In the genomic region with DNA sequence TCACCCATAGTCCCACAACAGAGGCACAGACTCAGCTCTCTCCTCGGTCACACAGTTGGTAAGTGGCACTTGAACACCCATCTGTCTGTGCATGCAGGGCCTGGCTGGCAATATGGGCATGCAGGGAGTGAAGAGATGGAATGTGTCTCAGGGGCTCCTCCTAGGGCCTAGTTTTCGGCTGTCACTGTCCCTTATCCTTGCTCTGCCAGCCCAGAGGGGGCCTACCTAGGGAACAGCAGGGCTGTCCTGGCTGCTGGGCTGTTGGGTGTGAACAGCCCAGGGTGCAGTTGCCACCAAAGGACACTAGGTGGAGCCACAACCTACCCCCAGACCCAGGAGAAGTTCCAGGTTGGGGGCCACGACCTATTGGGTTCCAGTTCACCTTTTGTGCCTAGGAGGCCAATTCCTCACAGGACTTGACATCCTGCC, we compare ENCODE assay signal across 8 cellular contexts. TPM values are rescaled to one million over a fixed set of nuclear protein-coding genes. Genes with fewer than 3 reads are reported as not detected.
DNase-seq lines count a peak whose midpoint lies in the region; ATAC-seq, FAIRE-seq and TF ChIP-seq lines count a peak whose summit lies in the region.
"Not testable (repeated sequence)": the region's sequence is repeated elsewhere in the genome, so short reads cannot be mapped to it uniquely, and the experiment has no call there.

No MANE protein-coding gene starts in this region.

- TF ChIP-seq POLR2A in sigmoid colon (IDR thresholded peaks at IDR 0.05), result not testable (repeated sequence)

- peak; percentile 44 for ATAC-seq in HG03521 (IDR thresholded peaks at IDR 0.05; ENCODE audit: unreplicated experiment)
- ATAC-seq in RWPE2 (ENCODE audit: low read depth), result peak; percentile 61

- peak; percentile 41 for TF ChIP-seq CTCF in AG04450 (IDR thresholded peaks at IDR 0.05; ENCODE audit: low read depth, low read length)
- TF ChIP-seq CTCF in RWPE2 (IDR thresholded peaks at IDR 0.05; ENCODE audit: poor library complexity, severe bottlenecking), result not testable (repeated sequence)
- TF ChIP-seq CTCF in kidney epithelial cell (IDR thresholded peaks at IDR 0.05; ENCODE audit: insufficient read depth, low read length, poor library complexity, severe bottlenecking), result peak; percentile 42
- TF ChIP-seq CTCF in sigmoid colon (IDR thresholded peaks at IDR 0.05), result peak in 3 of 4 experiments; percentile 10 to 74 (median 43)

- intact Hi-C loops in sigmoid colon (cut with DNase I), result not testable (repeated sequence)

- FAIRE-seq in GM19239 (lab: Jason Lieb, UNC), result peak; percentile 76

- not testable (repeated sequence) for H3K4me1 ChIP-seq in RWPE2 (ENCODE audit: insufficient read depth, poor library complexity, severe bottlenecking); sigmoid colon

- not testable (repeated sequence) for H3K27me3 ChIP-seq in AG04450 (ENCODE audit: control insufficient read depth, insufficient read depth, low read length); RWPE2 (ENCODE audit: insufficient read depth, poor library complexity, severe bottlenecking); kidney epithelial cell (ENCODE audit: control insufficient read depth, insufficient read depth, low read length)
- H3K27me3 ChIP-seq in sigmoid colon, result peaks cover 0 to 11% (median 9%) of the 10 kb centered on the region in 3 donors

- H3K27ac ChIP-seq in AG04450 (ENCODE audit: low read depth, low read length); RWPE2 (ENCODE audit: poor library complexity, severe bottlenecking); sigmoid colon: not testable (repeated sequence)

- POLR2A ChIA-PET in AG04450 (lab: Yijun Ruan, JAX), result not testable (repeated sequence)

- not testable (repeated sequence) for TF ChIP-seq EP300 in sigmoid colon (IDR thresholded peaks at IDR 0.05)

- not testable (repeated sequence) for H3K9me3 ChIP-seq in AG04450 (ENCODE audit: control insufficient read depth, insufficient read depth, low read length); RWPE2 (ENCODE audit: severe bottlenecking); sigmoid colon

- H3K36me3 ChIP-seq in RWPE2 (ENCODE audit: low read depth); kidney epithelial cell (ENCODE audit: control insufficient read depth, insufficient read depth, low read length); sigmoid colon: not testable (repeated sequence)

- CTCF ChIA-PET in AG04450 (lab: Charles Lee), result interaction anchor here (0.7 to 1.2 kb wide), 8 partner anchors 8 to 190 kb away, joined by 3 to 6 read pairs (median 3); partner anchors contain the start of gene NBPF1

- WGBS in sigmoid colon, 2 donors, result 28 to 31% methylated on average over 3 of the region's 3 CpGs

- H3K4me3 ChIP-seq in AG04450 (ENCODE audit: low read depth, low read length); RWPE2 (ENCODE audit: severe bottlenecking); kidney epithelial cell (ENCODE audit: low read depth, low read length); sigmoid colon: not testable (repeated sequence)

- not testable (repeated sequence) for DNase-seq in AG04450 (ENCODE audit: low read depth, low spot score); GM19239 (ENCODE audit: insufficient read length, low spot score); RWPE2 (ENCODE audit: low spot score); kidney epithelial cell (ENCODE audit: low read depth); sigmoid colon
- DNase-seq in activated T-cell treated with anti-CD3 and anti-CD28 coated beads, Interleukin-2, amount 50 U/mL, for 1 hour, result peak; percentile 71
- DNase-seq in effector CD4-positive, alpha-beta T cell, result peak; percentile 64

RNA-seq across cellular contexts. Expression of gene RNU1-4, which starts 30.6 kb away (rescaled TPM):
- polyA plus RNA-seq in AG04450 (2011; rRNA removed) (under 0.01 TPM in 1 of 2 replicates, not detected in the other), sigmoid colon (not detected)
- 32,191 and 46,154 TPM in 2 replicates for polyA minus RNA-seq in AG04450 (2011; rRNA and poly(A)+ RNA removed)
- total RNA-seq in kidney epithelial cell (under 0.01 TPM in 2 replicates), sigmoid colon (under 1 TPM; under 0.01 TPM)

RNA-seq across cellular contexts. Expression of gene RNU1-3, which starts 42.9 kb away (rescaled TPM):
- polyA plus RNA-seq in AG04450 (2011; rRNA removed), result under 0.01 TPM in 1 of 2 replicates, not detected in the other
- polyA minus RNA-seq in AG04450 (2011; rRNA and poly(A)+ RNA removed), result 32,191 and 46,154 TPM in 2 replicates
- total RNA-seq in kidney epithelial cell, result under 0.01 TPM in 2 replicates
- total RNA-seq in sigmoid colon, result under 1 TPM; under 0.01 TPM
- not detected for polyA plus RNA-seq in sigmoid colon
